28 cellular contexts compared by ENCODE assay signal in genomic region chr6:160197662-160198061, GRCh38.
"Had no signal": no experiment of that assay in that cellular context is flagged by ENCODE, and none has a peak within 500 bp of the region (broad histone marks: within the 10 kb centered on the region; RNA-seq: fewer than 3 reads in every experiment).

No MANE protein-coding gene starts in this region.

- H3K4me3 ChIP-seq: colonic mucosa, coronary artery, esophagus muscularis mucosa, esophagus squamous epithelium, gastrocnemius medialis, gastroesophageal sphincter, heart left ventricle, heart right ventricle had no signal

- FAIRE-seq: colon, endometrium, endothelial cell of umbilical vein, frontal cortex had no signal

- H3K36me3 ChIP-seq: colonic mucosa, esophagus muscularis mucosa, esophagus squamous epithelium, gastrocnemius medialis, gastroesophageal sphincter, heart left ventricle, heart right ventricle had no signal

- H3K27me3 Mint-ChIP-seq: dendritic cell treated with granulocyte-macrophage colony-stimulating factor and Interleukin-4, amounts not matched to agents 40 ng/mL and 50 ng/mL, for 4 days had no signal

- H3K4me1 ChIP-seq: colonic mucosa, esophagus squamous epithelium, foreskin keratinocyte, gastrocnemius medialis, heart left ventricle, heart right ventricle had no signal

- H3K27me3 ChIP-seq: colonic mucosa, esophagus muscularis mucosa, esophagus squamous epithelium, foreskin keratinocyte, gastrocnemius medialis, gastroesophageal sphincter, heart left ventricle had no signal

- H3K9me3 ChIP-seq: colonic mucosa had no signal

- H3K4me3 Mint-ChIP-seq: dendritic cell treated with granulocyte-macrophage colony-stimulating factor and Interleukin-4, amounts not matched to agents 40 ng/mL and 50 ng/mL, for 4 days; effector memory CD8-positive, alpha-beta T cell; endodermal cell had no signal

- H3K27ac Mint-ChIP-seq: dendritic cell treated with granulocyte-macrophage colony-stimulating factor and Interleukin-4, amounts not matched to agents 40 ng/mL and 50 ng/mL, for 4 days; effector memory CD8-positive, alpha-beta T cell; endodermal cell had no signal

- H3K27ac ChIP-seq: coronary artery, epithelial cell of prostate, esophagus muscularis mucosa, esophagus squamous epithelium, foreskin keratinocyte, gastrocnemius medialis, gastroesophageal sphincter, heart left ventricle, heart right ventricle had no signal

- DNase-seq: colonic mucosa; cortex of kidney; dermis blood vessel endothelial cell; effector CD4-positive, alpha-beta T cell; effector CD8-positive, alpha-beta T cell; effector memory CD4-positive, alpha-beta T cell; effector memory CD8-positive, alpha-beta T cell; endodermal cell; erythroblast; esophagus squamous epithelium; foreskin fibroblast; foreskin keratinocyte; foreskin melanocyte; gastrocnemius medialis; glutamatergic neuron; head of caudate nucleus; heart left ventricle; heart right ventricle had no signal

- ATAC-seq: effector memory CD8-positive, alpha-beta T cell; esophagus mucosa; foreskin keratinocyte; gastrocnemius medialis; gastroesophageal sphincter; heart left ventricle; heart right ventricle had no signal
